18 cellular contexts compared by ENCODE assay signal in genomic region chr9:4111233-4112000, GRCh38.
A peak's percentile ranks its signal among the peaks of the same experiment; 100 is the strongest.
DNase-seq lines count a peak whose midpoint lies in the region; ATAC-seq, FAIRE-seq and TF ChIP-seq lines count a peak whose summit lies in the region.
"Had no signal": no experiment of that assay in that cellular context is flagged by ENCODE, and none has a peak within 500 bp of the region (broad histone marks: within the 10 kb centered on the region; RNA-seq: fewer than 3 reads in every experiment).

No MANE protein-coding gene starts in this region.

- no TSS peak for BruUV-seq in GM12878 (replicated peaks; lab: Mats Ljungman, UMichigan)

- TF ChIP-seq EP300 in GM12878 (IDR thresholded peaks at IDR 0.05; ENCODE audit: borderline replicate concordance in 1 of 2, control insufficient read depth in 1 of 2, low read depth in 2 of 2, low read length in 2 of 2) = no peak

- H3K9me3 ChIP-seq in left ventricle myocardium inferior (replicated peaks) = no peaks in the 10 kb centered on the region
- H3K9me3 ChIP-seq in GM12878 (replicated peaks; ENCODE audit: control insufficient read depth, insufficient read depth, low read length) = no peaks in the 10 kb centered on the region
- H3K9me3 ChIP-seq in tibial artery = no peaks in the 10 kb centered on the region
- H3K9me3 ChIP-seq: ascending aorta, colonic mucosa, ovary had no signal

- no peaks in the 10 kb centered on the region for H4K20me1 ChIP-seq in GM12878 (ENCODE audit: control insufficient read depth, insufficient read depth)

- H3K9ac ChIP-seq in GM12878 (ENCODE audit: control insufficient read depth, insufficient read depth, low read length) = no peak overlapping the region

- H2AFZ ChIP-seq in GM12878 (ENCODE audit: control insufficient read depth, low read depth, low read length) = no peak overlapping the region

- peak overlapping the region; percentile 57 for H3K27ac ChIP-seq in left ventricle myocardium inferior (replicated peaks)
- no peak overlapping the region for H3K27ac ChIP-seq in GM12878 (ENCODE audit: control insufficient read depth, insufficient read depth)
- peak overlapping the region; percentile 15 to 42 for H3K27ac ChIP-seq in tibial artery
- H3K27ac ChIP-seq: colonic mucosa, ovary had no signal

- no peak for TF ChIP-seq POLR2A in GM12878 (IDR thresholded peaks at IDR 0.05; ENCODE audit: low read depth, low read length)

- RAD21 ChIA-PET in GM12878 (lab: Charles Lee; ENCODE audit: unreplicated experiment) = no interaction called here

- H3K4me3 ChIP-seq in left ventricle myocardium inferior = peak overlapping the region; percentile 20
- no peak overlapping the region for H3K4me3 ChIP-seq in GM12878
- H3K4me3 ChIP-seq in tibial artery = peak overlapping the region; percentile 5 to 22
- H3K4me3 ChIP-seq: colonic mucosa, ovary had no signal

- FAIRE-seq in GM12878 (lab: Jason Lieb, UNC) = peak; percentile 84
- FAIRE-seq: GM12891, urothelium cell line had no signal

- no peak for ATAC-seq in left cardiac atrium
- no peak for ATAC-seq in GM12878
- ATAC-seq in GM18858 (IDR thresholded peaks at IDR 0.05; ENCODE audit: unreplicated experiment) = no peak
- ATAC-seq in GM21529 (IDR thresholded peaks at IDR 0.05; ENCODE audit: unreplicated experiment) = no peak
- ATAC-seq: left colon had no signal

- in situ Hi-C loops in GM12878 (cut with MboI) = loop anchor here (10.0 kb wide), 1 partner anchor 647 kb away; no protein-coding TSS in a partner anchor

- DNase-seq in left ventricle myocardium inferior (no peak), left cardiac atrium (no peak), GM12878 (ENCODE audit: low read depth, low spot score) (no peak), iris pigment epithelial cell (ENCODE audit: low read depth) (peak; percentile 34), tibial artery (no peak), RKO (ENCODE audit: low spot score) (no peak)
- DNase-seq: activated CD4-positive, alpha-beta T cell treated with anti-CD3 and anti-CD28 coated beads for 1 hour; colonic mucosa; left colon; NCI-H1436; NCI-H2227 treated with DMSO at 0.1 percent for 48 hours; ovary; stimulated activated naive CD4-positive, alpha-beta T cell treated with Interleukin-2 at 50 U/mL for 16 hours had no signal

- TF ChIP-seq CTCF in left ventricle myocardium inferior (IDR thresholded peaks at IDR 0.05; ENCODE audit: borderline replicate concordance) = no peak
- no peak for TF ChIP-seq CTCF in GM12878 (IDR thresholded peaks at IDR 0.05 in 2 of 3, conservative IDR thresholded peaks at IDR 0.05 in 1 of 3; ENCODE audit: control insufficient read depth in 2 of 3, extremely low read depth in 1 of 3, insufficient read depth in 1 of 3, low read depth in 3 of 3, low read length in 3 of 3)
- TF ChIP-seq CTCF in tibial artery (IDR thresholded peaks at IDR 0.05) = no peak

- no peak overlapping the region for H3K4me2 ChIP-seq in GM12878 (ENCODE audit: control insufficient read depth, insufficient read depth)

- CTCF ChIA-PET in GM12878 (lab: Yijun Ruan, JAX) = no interaction called here

- no peaks in the 10 kb centered on the region for H3K27me3 ChIP-seq in left ventricle myocardium inferior (ENCODE audit: low read depth)
- H3K27me3 ChIP-seq in GM12878 (replicated peaks in 1 of 2; ENCODE audit: control insufficient read depth in 2 of 2, insufficient read depth in 2 of 2, low read length in 1 of 2) = no peaks in the 10 kb centered on the region
- H3K27me3 ChIP-seq in tibial artery = no peaks in the 10 kb centered on the region
- H3K27me3 ChIP-seq: ascending aorta, colonic mucosa, ovary had no signal

- no peaks in the 10 kb centered on the region for H3K79me2 ChIP-seq in GM12878 (ENCODE audit: control insufficient read depth, insufficient read depth, low read length)

- H3K36me3 ChIP-seq in left ventricle myocardium inferior (no peaks in the 10 kb centered on the region), GM12878 (ENCODE audit: control insufficient read depth in 2 of 2, insufficient read depth in 2 of 2, low read length in 1 of 2) (no peaks in the 10 kb centered on the region), tibial artery (no peaks in the 10 kb centered on the region)
- H3K36me3 ChIP-seq: ascending aorta, colonic mucosa, ovary had no signal

- H3K4me1 ChIP-seq in left ventricle myocardium inferior (peaks cover 10% of the 10 kb centered on the region), GM12878 (ENCODE audit: control insufficient read depth, insufficient read depth, low read length) (no peaks in the 10 kb centered on the region), tibial artery (peaks cover 0 to 93% (median 24%) of the 10 kb centered on the region in 4 donors)
- H3K4me1 ChIP-seq: colonic mucosa had no signal

- WGBS in GM12878 (ENCODE audit: insufficient coverage, insufficient replicate concordance, low lambda C conversion rate, missing lambda C conversion rate) = 39% methylated on average over 5 of the region's 5 CpGs

- POLR2A ChIA-PET in GM12878 (lab: Charles Lee) = no interaction called here

- no peak for TF ChIP-seq RAD21 in GM12878 (IDR thresholded peaks at IDR 0.05; ENCODE audit: insufficient read depth, low read depth, low read length)

- SMC1A ChIA-PET in GM12878 (lab: Charles Lee; ENCODE audit: uncharacterized antibody, unreplicated experiment) = no interaction called here

- intact Hi-C loops in left ventricle myocardium inferior (cut with micrococcal nuclease) = no loop called here
- intact Hi-C loops in left cardiac atrium (cut with DNase I) = loop anchor here in 1 of 2 donors (10.0 kb wide), 1 partner anchor 377 kb away; no protein-coding TSS in a partner anchor
- intact Hi-C loops in GM12878 (cut with micrococcal nuclease; ENCODE audit: unreplicated experiment) = no loop called here
- intact Hi-C loops in tibial artery (cut with DNase I; ENCODE audit: low total_unique reads) = no loop called here

TF ChIP-seq in GM12878, 131 proteins besides CTCF, POLR2A, EP300 and RAD21 (continues in another document):
- TF ChIP-seq NFYA (IDR thresholded peaks at IDR 0.05; ENCODE audit: borderline replicate concordance, low read depth, low read length) = no peak
- TF ChIP-seq TBL1XR1 (IDR thresholded peaks at IDR 0.05; ENCODE audit: low read depth, low read length) = no peak
- no peak for TF ChIP-seq MTA3 (IDR thresholded peaks at IDR 0.05; ENCODE audit: borderline replicate concordance, low read length)
- no peak for TF ChIP-seq NR2C1 (IDR thresholded peaks at IDR 0.05)
- no peak for TF ChIP-seq ETV6 (conservative IDR thresholded peaks at IDR 0.05 in 1 of 2, IDR thresholded peaks at IDR 0.05 in 1 of 2; ENCODE audit: borderline replicate concordance in 1 of 2, low read depth in 1 of 2)
- TF ChIP-seq ZBTB40 (IDR thresholded peaks at IDR 0.05; ENCODE audit: borderline replicate concordance) = no peak
- TF ChIP-seq RB1 (IDR thresholded peaks at IDR 0.05; ENCODE audit: borderline replicate concordance) = no peak
- TF ChIP-seq STAT1 (conservative IDR thresholded peaks at IDR 0.05) = no peak
- TF ChIP-seq ZSCAN29 (IDR thresholded peaks at IDR 0.05) = no peak
- TF ChIP-seq BHLHE40 (IDR thresholded peaks at IDR 0.05; ENCODE audit: borderline replicate concordance in 1 of 2, low read depth in 2 of 2, low read length in 1 of 2) = no peak
- no peak for TF ChIP-seq RELB (IDR thresholded peaks at IDR 0.05; ENCODE audit: low read depth)
